17 cellular contexts compared by ENCODE assay signal in the genomic region with DNA sequence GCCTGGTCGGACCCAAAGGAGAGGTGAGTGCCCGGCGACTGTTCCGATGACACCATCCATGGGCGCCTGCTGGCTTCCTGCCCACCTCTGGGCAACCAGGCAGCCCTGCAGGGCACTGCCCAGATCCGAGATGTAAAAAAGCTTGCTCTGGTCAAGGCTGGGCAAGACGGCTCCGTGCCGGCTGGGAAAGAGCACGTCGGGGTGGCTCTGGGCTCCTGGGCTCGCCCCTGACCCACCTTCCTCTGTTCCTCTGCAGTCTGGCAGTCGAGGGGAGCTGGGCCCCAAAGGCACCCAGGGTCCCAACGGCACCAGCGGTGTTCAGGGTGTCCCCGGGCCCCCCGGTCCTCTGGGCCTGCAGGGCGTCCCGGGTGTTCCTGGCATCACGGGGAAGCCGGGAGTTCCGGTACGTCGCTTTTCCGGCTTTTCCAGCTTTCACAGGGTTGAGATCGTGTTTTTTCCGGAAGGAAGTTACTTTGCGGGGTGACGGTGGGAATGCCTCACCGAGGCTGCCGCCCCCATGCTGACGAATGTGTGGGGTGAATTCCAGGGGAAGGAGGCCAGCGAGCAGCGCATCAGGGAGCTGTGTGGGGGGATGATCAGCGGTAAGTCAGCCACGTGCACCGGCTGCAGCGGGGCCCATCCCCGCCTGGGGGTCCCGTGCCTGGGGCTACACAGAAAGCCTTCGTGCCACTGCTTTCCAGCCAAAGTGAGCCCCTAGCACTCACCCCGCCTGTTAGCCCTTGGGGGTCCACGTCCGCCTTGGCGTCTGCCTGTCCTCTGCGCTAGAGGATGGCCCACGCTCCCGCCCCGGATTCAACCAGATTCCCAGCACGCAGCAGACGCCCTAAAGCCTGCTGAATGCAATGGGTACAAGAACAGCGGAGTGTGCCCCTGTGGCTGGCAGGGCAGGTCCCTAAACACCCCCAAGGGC. TPM values are rescaled to one million over a fixed set of nuclear protein-coding genes. Genes with fewer than 3 reads are reported as not detected.
DNase-seq lines count a peak whose midpoint lies in the region; ATAC-seq and TF ChIP-seq lines count a peak whose summit lies in the region.
"Had no signal": no experiment of that assay in that cellular context is flagged by ENCODE, and none has a peak within 500 bp of the region (broad histone marks: within the 10 kb centered on the region; RNA-seq: fewer than 3 reads in every experiment).

No MANE protein-coding gene starts in this region.

- DNase-seq in right cardiac atrium = peak in 2 of 3 donors; percentile 40 to 48
- DNase-seq in right atrium auricular region (ENCODE audit: low spot score) = no peak
- peak; percentile 89 for DNase-seq in chondrocyte (ENCODE audit: low spot score)
- DNase-seq in left kidney (ENCODE audit: low read depth, low spot score) = peak; percentile 76
- DNase-seq in NCI-H345 (lab: John Stamatoyannopoulos, UW) = no peak
- no peak for DNase-seq in Calu3
- DNase-seq: activated CD4-positive, alpha-beta T cell treated with anti-CD3 and anti-CD28 coated beads for 48 hours; activated naive CD4-positive, alpha-beta T cell treated with anti-CD3 and anti-CD28 coated beads for 36 hours; endodermal cell; KBM-7; NCI-H1105 treated with DMSO at 0.1 percent for 48 hours; NCI-H2171; stimulated activated naive B cell treated with anti-CD40 and anti-IgM and Interleukin-4, amounts not matched to agents 10 μg/mL and 1 μg/mL and 100 μg/mL, for 72 hours; T-helper 9 cell had no signal

- H3K27ac Mint-ChIP-seq in chondrocyte (ENCODE audit: unreplicated experiment) (no peak overlapping the region), Calu3 (ENCODE audit: unreplicated experiment) (no peak overlapping the region)
- H3K27ac Mint-ChIP-seq: activated naive CD4-positive, alpha-beta T cell treated with anti-CD3 and anti-CD28 coated beads for 36 hours; endodermal cell had no signal

- BruUV-seq in Calu3 (replicated peaks; lab: Mats Ljungman, UMichigan) = no TSS peak

- H3K36me3 ChIP-seq in right atrium auricular region = no peaks in the 10 kb centered on the region

- H3K4me1 Mint-ChIP-seq in chondrocyte (ENCODE audit: low read depth) = peaks cover 13% of the 10 kb centered on the region
- H3K4me1 Mint-ChIP-seq in Calu3 (ENCODE audit: low read depth, unreplicated experiment) = peaks cover 21% of the 10 kb centered on the region

- no peaks in the 10 kb centered on the region for H3K27me3 ChIP-seq in right cardiac atrium (ENCODE audit: control insufficient read depth, insufficient read depth)
- no peaks in the 10 kb centered on the region for H3K27me3 ChIP-seq in right atrium auricular region

- no peaks in the 10 kb centered on the region for H3K36me3 Mint-ChIP-seq in chondrocyte (ENCODE audit: low read depth)
- H3K36me3 Mint-ChIP-seq in Calu3 (ENCODE audit: insufficient read depth, unreplicated experiment) = peaks cover 8% of the 10 kb centered on the region
- H3K36me3 Mint-ChIP-seq: brain had no signal

- H3K27me3 Mint-ChIP-seq in chondrocyte (ENCODE audit: low read depth) (no peaks in the 10 kb centered on the region), Calu3 (ENCODE audit: unreplicated experiment) (peaks cover 27% of the 10 kb centered on the region)
- H3K27me3 Mint-ChIP-seq: brain; stimulated activated naive B cell treated with anti-CD40 and anti-IgM and Interleukin-4, amounts not matched to agents 10 μg/mL and 1 μg/mL and 100 μg/mL, for 72 hours had no signal

- no peak overlapping the region for H3K4me3 ChIP-seq in right cardiac atrium (ENCODE audit: low read length)
- H3K4me3 ChIP-seq in right atrium auricular region = no peak overlapping the region

- no peaks in the 10 kb centered on the region for H3K9me3 ChIP-seq in right cardiac atrium (ENCODE audit: control insufficient read depth, low read length)
- H3K9me3 ChIP-seq in right atrium auricular region = no peaks in the 10 kb centered on the region

- H3K9me3 Mint-ChIP-seq in chondrocyte (ENCODE audit: low read depth) (no peaks in the 10 kb centered on the region), Calu3 (ENCODE audit: low read depth, unreplicated experiment) (no peaks in the 10 kb centered on the region)
- H3K9me3 Mint-ChIP-seq: activated naive CD4-positive, alpha-beta T cell treated with anti-CD3 and anti-CD28 coated beads for 36 hours; endodermal cell; stimulated activated naive B cell treated with anti-CD40 and anti-IgM and Interleukin-4, amounts not matched to agents 10 μg/mL and 1 μg/mL and 100 μg/mL, for 72 hours had no signal

- CTCF ChIA-PET in Calu3 (lab: Charles Lee) = no interaction called here

- TF ChIP-seq CTCF in right atrium auricular region (IDR thresholded peaks at IDR 0.05) = no peak
- no peak for TF ChIP-seq CTCF in chondrocyte (IDR thresholded peaks at IDR 0.05)
- TF ChIP-seq CTCF in Calu3 (IDR thresholded peaks at IDR 0.05; ENCODE audit: unreplicated experiment) = no peak

- H3K4me1 ChIP-seq in right cardiac atrium (ENCODE audit: control insufficient read depth, insufficient read depth, low read length) (no peaks in the 10 kb centered on the region), right atrium auricular region (peaks cover 0 to 6% of the 10 kb centered on the region in 2 donors)

- H3K27ac ChIP-seq in right cardiac atrium (ENCODE audit: low read length) (no peak overlapping the region), right atrium auricular region (no peak overlapping the region)

- 74% methylated on average over 52 of the region's 52 CpGs for WGBS in right cardiac atrium

- H3K4me3 Mint-ChIP-seq in chondrocyte (ENCODE audit: unreplicated experiment) (no peak overlapping the region), Calu3 (ENCODE audit: low read depth, unreplicated experiment) (no peak overlapping the region)
- H3K4me3 Mint-ChIP-seq: activated naive CD4-positive, alpha-beta T cell treated with anti-CD3 and anti-CD28 coated beads for 36 hours; brain; endodermal cell had no signal

- ATAC-seq in right cardiac atrium (no peak), GM19351 (IDR thresholded peaks at IDR 0.05; ENCODE audit: unreplicated experiment) (no peak), GM21723 (IDR thresholded peaks at IDR 0.05; ENCODE audit: unreplicated experiment) (no peak)
- ATAC-seq: stimulated activated naive B cell treated with anti-CD40 and anti-IgM and Interleukin-4, amounts not matched to agents 10 μg/mL and 1 μg/mL and 100 μg/mL, for 72 hours had no signal

- intact Hi-C loops in right cardiac atrium (cut with DNase I) (no loop called here), Calu3 (cut with micrococcal nuclease; ENCODE audit: unreplicated experiment) (no loop called here)

RNA-seq across cellular contexts. Expression of a gene that starts 19.3 kb away (rescaled TPM):
- total RNA-seq in right cardiac atrium = 1 to 10 TPM; 4.3 to 6.9 (median 5.6) TPM
- polyA plus RNA-seq in right cardiac atrium = 13.0 TPM
- total RNA-seq in right atrium auricular region = 1 to 10 TPM; 4.2 to 5.7 TPM
- total RNA-seq in chondrocyte = 8.6 to 11.3 TPM (median 8.9 TPM) in 3 replicates
- total RNA-seq in Calu3 (2022) = 2.7 TPM in 2 replicates
- total RNA-seq: activated naive CD4-positive, alpha-beta T cell treated with anti-CD3 and anti-CD28 coated beads for 36 hours had no signal

RNA-seq across cellular contexts. Expression of a gene that starts 25.4 kb away (rescaled TPM):
- 1 to 10 TPM; 7.8 to 9.9 (median 8.2) TPM for total RNA-seq in right cardiac atrium
- polyA plus RNA-seq in right cardiac atrium = 5.2 TPM
- 1 to 10 TPM; 4.8 to 6.4 TPM for total RNA-seq in right atrium auricular region
- total RNA-seq in chondrocyte = 12.7 to 20.0 TPM (median 13.0 TPM) in 3 replicates
- total RNA-seq in Calu3 (2022) = 18.9 and 22.3 TPM in 2 replicates

RNA-seq across cellular contexts. Expression of a gene that starts 31.6 kb away (rescaled TPM):
- 10 to 100 TPM; 21.0 to 29.6 (median 24.2) TPM for total RNA-seq in right cardiac atrium
- 26.6 TPM for polyA plus RNA-seq in right cardiac atrium
- total RNA-seq in right atrium auricular region = 10 to 100 TPM; 17.3 to 31.2 TPM
- 31.5 to 32.2 TPM (median 31.8 TPM) in 3 replicates for total RNA-seq in chondrocyte
- 80.1 and 98.2 TPM in 2 replicates for total RNA-seq in Calu3 (2022)

RNA-seq across cellular contexts. Expression of a gene that starts 39.9 kb away (rescaled TPM):
- 10 to 100 TPM in 1 of 4 donors, 1 to 10 TPM in 3; 8.3 to 10.9 (median 8.6) TPM for total RNA-seq in right cardiac atrium
- 12.1 TPM for polyA plus RNA-seq in right cardiac atrium
- total RNA-seq in right atrium auricular region = 10 to 100 TPM in 1 of 2 donors, 1 to 10 TPM in 1; 8.4 to 11.1 TPM
- total RNA-seq in chondrocyte = 9.5 to 10.4 TPM (median 10.3 TPM) in 3 replicates
- total RNA-seq in Calu3 (2022) = 28.9 and 31.8 TPM in 2 replicates

Comparison
In these comparisons a context has a peak if more than half of its experiments do, and no peak if none do; other contexts are left out.
1. DNase-seq: peak in right cardiac atrium (2 of 3), chondrocyte (single experiment) and left kidney (single experiment); none in right atrium auricular region (single experiment), NCI-H345 (single experiment) and Calu3 (single experiment).